Comparison of ENCODE assay signal across 15 cellular contexts in the genomic region with DNA sequence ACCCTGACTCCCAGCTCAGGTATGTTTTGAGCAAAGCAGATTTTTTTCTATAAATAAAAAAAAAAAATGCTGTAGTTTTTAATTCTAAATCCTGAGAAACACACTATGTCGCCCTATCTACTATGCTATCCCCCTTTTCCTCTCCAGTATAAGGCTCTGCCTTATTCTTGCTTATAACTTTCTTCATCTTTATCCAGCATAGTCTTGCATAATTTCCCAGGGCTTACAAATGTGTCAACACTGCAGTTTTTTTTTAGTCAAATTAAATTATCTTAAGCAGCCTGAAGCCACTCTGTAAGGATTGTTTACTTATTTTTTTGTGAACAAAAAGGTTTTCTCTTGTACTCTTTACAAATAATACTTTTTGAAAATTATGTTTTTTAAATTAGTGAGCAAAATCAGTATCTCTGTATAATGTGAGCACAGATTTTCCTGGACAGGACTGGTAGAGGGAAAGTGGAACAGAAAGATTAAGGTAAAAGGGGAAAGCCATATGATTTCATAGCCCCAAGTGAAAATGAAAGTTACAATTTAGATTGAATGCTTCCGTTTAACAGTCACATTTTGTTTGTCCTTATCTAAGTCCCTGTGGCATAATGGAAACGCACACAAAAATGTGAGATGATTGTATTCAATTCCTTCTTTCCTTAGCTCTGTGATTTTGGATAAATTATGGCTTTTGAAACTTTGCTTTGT. TPM values are rescaled to one million over a fixed set of nuclear protein-coding genes. Genes with fewer than 3 reads are reported as not detected.
A peak's percentile ranks its signal among the peaks of the same experiment; 100 is the strongest.
DNase-seq lines count a peak whose midpoint lies in the region; ATAC-seq, FAIRE-seq and TF ChIP-seq lines count a peak whose summit lies in the region.
"Had no signal": no experiment of that assay in that cellular context is flagged by ENCODE, and none has a peak within 500 bp of the region (broad histone marks: within the 10 kb centered on the region; RNA-seq: fewer than 3 reads in every experiment).

No MANE protein-coding gene starts in this region.

- no peaks in the 10 kb centered on the region for H3F3A ChIP-seq in neural progenitor cell (ENCODE audit: low read depth)

- H3K27me3 ChIP-seq in GM12878 (replicated peaks in 1 of 2; ENCODE audit: control insufficient read depth in 2 of 2, insufficient read depth in 2 of 2, low read length in 1 of 2): no peaks in the 10 kb centered on the region
- H3K27me3 ChIP-seq in neural progenitor cell: no peaks in the 10 kb centered on the region
- H3K27me3 ChIP-seq in vagina: no peaks in the 10 kb centered on the region
- H3K27me3 ChIP-seq: adrenal gland, colonic mucosa had no signal

- H3K36me3 ChIP-seq in GM12878 (ENCODE audit: control insufficient read depth in 2 of 2, insufficient read depth in 2 of 2, low read length in 1 of 2) (no peaks in the 10 kb centered on the region), neural progenitor cell (no peaks in the 10 kb centered on the region), vagina (no peaks in the 10 kb centered on the region)
- H3K36me3 ChIP-seq: adrenal gland, colonic mucosa had no signal

- SMC1A ChIA-PET in GM12878 (lab: Charles Lee; ENCODE audit: uncharacterized antibody, unreplicated experiment): interaction anchor here (0.6 to 1.3 kb wide), 3 partner anchors 8 to 249 kb away, joined by 3 to 4 read pairs (median 3); no protein-coding TSS in a partner anchor

- TF ChIP-seq CTCF in GM12878 (IDR thresholded peaks at IDR 0.05 in 2 of 3, conservative IDR thresholded peaks at IDR 0.05 in 1 of 3; ENCODE audit: control insufficient read depth in 2 of 3, extremely low read depth in 1 of 3, insufficient read depth in 1 of 3, low read depth in 3 of 3, low read length in 3 of 3): no peak
- no peak for TF ChIP-seq CTCF in neural progenitor cell (IDR thresholded peaks at IDR 0.05)
- TF ChIP-seq CTCF in vagina (IDR thresholded peaks at IDR 0.05): no peak

- H4K20me1 ChIP-seq in GM12878 (ENCODE audit: control insufficient read depth, insufficient read depth): no peaks in the 10 kb centered on the region
- H4K20me1 ChIP-seq in neural progenitor cell (ENCODE audit: low read depth): no peaks in the 10 kb centered on the region

- intact Hi-C loops in GM12878 (cut with micrococcal nuclease; ENCODE audit: unreplicated experiment) (no loop called here), vagina (cut with DNase I) (no loop called here)

- no peak overlapping the region for H3K4me3 Mint-ChIP-seq in neural progenitor cell
- H3K4me3 Mint-ChIP-seq: CD4-positive, CD25-positive, alpha-beta regulatory T cell had no signal

- TF ChIP-seq EP300 in GM12878 (IDR thresholded peaks at IDR 0.05; ENCODE audit: borderline replicate concordance in 1 of 2, control insufficient read depth in 1 of 2, low read depth in 2 of 2, low read length in 2 of 2): no peak

- H3K27ac ChIP-seq in GM12878 (ENCODE audit: control insufficient read depth, insufficient read depth) (no peak overlapping the region), neural progenitor cell (no peak overlapping the region), vagina (no peak overlapping the region)
- H3K27ac ChIP-seq: adrenal gland, colonic mucosa had no signal

- in situ Hi-C loops in GM12878 (cut with MboI): no loop called here

- RAD21 ChIA-PET in GM12878 (lab: Charles Lee; ENCODE audit: unreplicated experiment): no interaction called here

- ATAC-seq in GM18861 (IDR thresholded peaks at IDR 0.05; ENCODE audit: unreplicated experiment) (peak; percentile 80), GM21576 (IDR thresholded peaks at IDR 0.05; ENCODE audit: unreplicated experiment) (peak; percentile 76), HG03139 (IDR thresholded peaks at IDR 0.05; ENCODE audit: unreplicated experiment) (peak; percentile 63), GM12878 (peak; percentile 84)

- CTCF ChIA-PET in GM12878 (lab: Yijun Ruan, JAX): interaction anchor here (1.1 to 1.6 kb wide), 2 partner anchors 18 to 26 kb away, joined by 3 to 4 read pairs; no protein-coding TSS in a partner anchor

- peak; percentile 71 for FAIRE-seq in GM12878 (lab: Jason Lieb, UNC)
- FAIRE-seq: G401.6 had no signal

- no peaks in the 10 kb centered on the region for H3K4me1 ChIP-seq in GM12878 (ENCODE audit: control insufficient read depth, insufficient read depth, low read length)
- no peaks in the 10 kb centered on the region for H3K4me1 ChIP-seq in neural progenitor cell
- H3K4me1 ChIP-seq in vagina: no peaks in the 10 kb centered on the region
- H3K4me1 ChIP-seq: adrenal gland, colonic mucosa had no signal

- POLR2A ChIA-PET in GM12878 (lab: Charles Lee): interaction anchor here (0.6 kb wide), 1 partner anchor 278 kb away, joined by 3 read pairs; no protein-coding TSS in a partner anchor

- peak; percentile 5 for DNase-seq in GM12878 (ENCODE audit: low read depth, low spot score)
- DNase-seq in C1 segment of cervical spinal cord (lab: John Stamatoyannopoulos, UW): no peak
- no peak for DNase-seq in neural progenitor cell (ENCODE audit: low spot score)
- DNase-seq in vagina (ENCODE audit: extremely low spot score in 2 of 2): no peak
- no peak for DNase-seq in SK-N-DZ (ENCODE audit: low spot score)
- DNase-seq: adrenal gland; CD4-positive, CD25-positive, alpha-beta regulatory T cell; colonic mucosa; NCI-H446 treated with DMSO at 0.1 percent for 48 hours had no signal

- no peaks in the 10 kb centered on the region for H3K27me3 Mint-ChIP-seq in neural progenitor cell (ENCODE audit: insufficient read depth, low read depth)
- H3K27me3 Mint-ChIP-seq: CD4-positive, CD25-positive, alpha-beta regulatory T cell had no signal

- H3K9ac ChIP-seq in GM12878 (ENCODE audit: control insufficient read depth, insufficient read depth, low read length) (no peak overlapping the region), neural progenitor cell (no peak overlapping the region)

- peaks cover 6% of the 10 kb centered on the region for H3K9me3 Mint-ChIP-seq in neural progenitor cell

- TF ChIP-seq POLR2A in GM12878 (IDR thresholded peaks at IDR 0.05; ENCODE audit: low read depth, low read length): no peak
- TF ChIP-seq POLR2A in vagina (IDR thresholded peaks at IDR 0.05): no peak

- H3K36me3 Mint-ChIP-seq in neural progenitor cell: peaks cover 2% of the 10 kb centered on the region
- H3K36me3 Mint-ChIP-seq: CD4-positive, CD25-positive, alpha-beta regulatory T cell had no signal

- H3K79me2 ChIP-seq in GM12878 (ENCODE audit: control insufficient read depth, insufficient read depth, low read length): no peaks in the 10 kb centered on the region
- no peaks in the 10 kb centered on the region for H3K79me2 ChIP-seq in neural progenitor cell (ENCODE audit: low read depth)

- H3K4me2 ChIP-seq in GM12878 (ENCODE audit: control insufficient read depth, insufficient read depth) (peak overlapping the region; percentile 25), neural progenitor cell (no peak overlapping the region)

- H3K9me3 ChIP-seq in GM12878 (replicated peaks; ENCODE audit: control insufficient read depth, insufficient read depth, low read length) (no peaks in the 10 kb centered on the region), neural progenitor cell (ENCODE audit: low read depth) (no peaks in the 10 kb centered on the region), vagina (no peaks in the 10 kb centered on the region)
- H3K9me3 ChIP-seq: adrenal gland, colonic mucosa had no signal

- WGBS in GM12878 (ENCODE audit: insufficient coverage, insufficient replicate concordance, low lambda C conversion rate, missing lambda C conversion rate): 13% methylated on average over 3 of the region's 3 CpGs

- no TSS peak for BruUV-seq in GM12878 (replicated peaks; lab: Mats Ljungman, UMichigan)

- H3K4me3 ChIP-seq in GM12878 (0 out of 2 replicates have a peak overlapping the region, but pooled peaks have one; percentile 19), neural progenitor cell (no peak overlapping the region), vagina (no peak overlapping the region)
- H3K4me3 ChIP-seq: adrenal gland, colonic mucosa had no signal

- H3K4me1 Mint-ChIP-seq in neural progenitor cell: no peaks in the 10 kb centered on the region

- TF ChIP-seq RAD21 in GM12878 (IDR thresholded peaks at IDR 0.05; ENCODE audit: insufficient read depth, low read depth, low read length): no peak

- H2AFZ ChIP-seq in GM12878 (ENCODE audit: control insufficient read depth, low read depth, low read length) (peak overlapping the region; percentile 62), neural progenitor cell (replicated peaks) (no peak overlapping the region)

- H3K27ac Mint-ChIP-seq in neural progenitor cell: no peak overlapping the region
- H3K27ac Mint-ChIP-seq: CD4-positive, CD25-positive, alpha-beta regulatory T cell had no signal

TF ChIP-seq in GM12878, 131 proteins besides CTCF, POLR2A, EP300 and RAD21:
- TF ChIP-seq ATF7 (IDR thresholded peaks at IDR 0.05; ENCODE audit: low read depth) (0 out of 2 replicates have a peak, but pooled peaks have one; percentile 29), NR2C2 (IDR thresholded peaks at IDR 0.05; ENCODE audit: borderline replicate concordance, control insufficient read depth, insufficient read length, low read depth) (no peak)

RNA-seq across cellular contexts. Expression of gene PYDC2, which starts 5.6 kb away (rescaled TPM):
- total RNA-seq in GM12878 (2013; cell fraction: nucleolus; rRNA removed): not detected in 2 replicates
- not detected in 2 replicates for total RNA-seq in GM12878 (2014; rRNA removed)
- total RNA-seq in GM12878 (2014; rRNA removed; fragmentation: Illumina TruSeq; extraction: Trizol): not detected in 2 replicates
- not detected in 2 replicates for total RNA-seq in GM12878 (2021)
- polyA plus RNA-seq in GM12878 (2011; ENCODE audit: low read depth): not detected
- not detected in 2 replicates for polyA plus RNA-seq in GM12878 (2011; rRNA removed)
- polyA plus RNA-seq in GM12878 (2011; cell fraction: cytosol; rRNA removed): not detected in 2 replicates
- not detected in 2 replicates for polyA plus RNA-seq in GM12878 (2011; cell fraction: nucleus; rRNA removed)
- polyA plus RNA-seq in GM12878 (2012): not detected in 2 replicates
- not detected in 2 replicates for polyA plus RNA-seq in GM12878 (2014; fragmentation: Illumina TruSeq; extraction: Trizol)
- polyA plus RNA-seq in GM12878 (2014; fragmentation: Nextera tagmentation; extraction: Ambion mirVana): not detected
- polyA plus RNA-seq in GM12878 (2014; rRNA removed): not detected in 2 replicates
- not detected for polyA plus RNA-seq in GM12878 (2016; fragmentation: Nextera tagmentation; extraction: Ambion mirVana)
- polyA minus RNA-seq in GM12878 (2011; rRNA and poly(A)+ RNA removed): not detected in 2 replicates
- polyA minus RNA-seq in GM12878 (2011; cell fraction: cytosol; rRNA and poly(A)+ RNA removed): not detected in 2 replicates
- polyA minus RNA-seq in GM12878 (2011; cell fraction: nucleus; rRNA and poly(A)+ RNA removed): 3.5 TPM in 1 of 2 replicates, not detected in the other
- total RNA-seq in neural progenitor cell (ENCODE audit: low replicate concordance): not detected in 2 replicates
- total RNA-seq in vagina: not detected
- not detected in 2 replicates for polyA plus RNA-seq in SK-N-DZ (2014; cell fraction: cytosol; rRNA removed)
- not detected in 2 replicates for polyA plus RNA-seq in SK-N-DZ (2014; cell fraction: nucleus; rRNA removed)
- total RNA-seq: CD4-positive, CD25-positive, alpha-beta regulatory T cell; colonic mucosa; myocyte; subcutaneous adipose tissue had no signal
- polyA plus RNA-seq: adrenal gland; CD4-positive, CD25-positive, alpha-beta regulatory T cell had no signal
